In genomic region chr6:112337209-112337638, GRCh38 we compare ENCODE assay signal across 9 cellular contexts. TPM values are rescaled to one million over a fixed set of nuclear protein-coding genes. Genes with fewer than 3 reads are reported as not detected.
DNase-seq lines count a peak whose midpoint lies in the region; ATAC-seq and TF ChIP-seq lines count a peak whose summit lies in the region.
"Had no signal": no experiment of that assay in that cellular context is flagged by ENCODE, and none has a peak within 500 bp of the region (broad histone marks: within the 10 kb centered on the region; RNA-seq: fewer than 3 reads in every experiment).

No MANE protein-coding gene starts in this region.

- H3K4me3 ChIP-seq in RWPE2 (ENCODE audit: severe bottlenecking) (no peak overlapping the region), fibroblast of lung (replicated peaks in 1 of 4; ENCODE audit: control extremely low read depth in 1 of 4, insufficient read depth in 1 of 4, low read depth in 3 of 4, low read length in 4 of 4) (no peak overlapping the region)

- TF ChIP-seq CTCF in RWPE2 (IDR thresholded peaks at IDR 0.05; ENCODE audit: poor library complexity, severe bottlenecking), result peak; percentile 84
- TF ChIP-seq CTCF in fibroblast of lung (conservative IDR thresholded peaks at IDR 0.05 in 1 of 2, IDR thresholded peaks at IDR 0.05 in 1 of 2; ENCODE audit: low read depth in 1 of 2, low read length in 2 of 2), result peak; percentile 79 to 90

- peaks cover 4% of the 10 kb centered on the region for H3K4me1 ChIP-seq in RWPE2 (ENCODE audit: insufficient read depth, poor library complexity, severe bottlenecking)
- no peaks in the 10 kb centered on the region for H3K4me1 ChIP-seq in fibroblast of lung (ENCODE audit: control insufficient read depth, extremely low read depth, insufficient read depth, low read length)

- H3K36me3 ChIP-seq in RWPE2 (ENCODE audit: low read depth), result no peaks in the 10 kb centered on the region
- H3K36me3 ChIP-seq in fibroblast of lung (ENCODE audit: control insufficient read depth, insufficient read depth, low read length), result no peaks in the 10 kb centered on the region

- no peaks in the 10 kb centered on the region for H3K27me3 ChIP-seq in RWPE2 (ENCODE audit: insufficient read depth, poor library complexity, severe bottlenecking)
- H3K27me3 ChIP-seq in fibroblast of lung (ENCODE audit: control insufficient read depth, insufficient read depth, low read length), result no peaks in the 10 kb centered on the region

- H3K27ac ChIP-seq in RWPE2 (ENCODE audit: poor library complexity, severe bottlenecking) (no peak overlapping the region), fibroblast of lung (ENCODE audit: insufficient read depth, low read length) (no peak overlapping the region)

- no peak overlapping the region for H3K4me2 ChIP-seq in fibroblast of lung (ENCODE audit: extremely low read depth, insufficient read depth, low read length)

- H3K9ac ChIP-seq in fibroblast of lung (ENCODE audit: insufficient read depth, low read length), result no peak overlapping the region

- peak; percentile 81 for DNase-seq in D341Med (ENCODE audit: low spot score)
- DNase-seq in LoVo (ENCODE audit: low spot score), result peak; percentile 9
- no peak for DNase-seq in RWPE2 (ENCODE audit: low spot score)
- peak; percentile 84 to 86 for DNase-seq in fibroblast of lung (ENCODE audit: low read depth in 2 of 2)
- peak in 53 of 56 donors; percentile 1 to 82 (median 52) for DNase-seq in nucleus accumbens (lab: John Stamatoyannopoulos, UW)

- H3K79me2 ChIP-seq in fibroblast of lung (ENCODE audit: control insufficient read depth, insufficient read depth, low read length), result no peaks in the 10 kb centered on the region

- H2AFZ ChIP-seq in fibroblast of lung (ENCODE audit: low read length), result no peak overlapping the region

- ATAC-seq in RWPE2 (ENCODE audit: low read depth), result peak; percentile 94
- no peak for ATAC-seq in GM18498 (IDR thresholded peaks at IDR 0.05; ENCODE audit: unreplicated experiment)
- ATAC-seq in GM19452 (IDR thresholded peaks at IDR 0.05; ENCODE audit: unreplicated experiment), result no peak
- ATAC-seq in HG02798 (IDR thresholded peaks at IDR 0.05; ENCODE audit: poor library complexity, unreplicated experiment), result no peak

- H3K9me3 ChIP-seq in RWPE2 (ENCODE audit: severe bottlenecking), result no peaks in the 10 kb centered on the region
- no peaks in the 10 kb centered on the region for H3K9me3 ChIP-seq in fibroblast of lung (ENCODE audit: control insufficient read depth, insufficient read depth, low read depth, low read length)

- H4K20me1 ChIP-seq in fibroblast of lung (ENCODE audit: control insufficient read depth, extremely low read depth, insufficient read depth, low read length), result no peaks in the 10 kb centered on the region

RNA-seq across cellular contexts. Expression of gene RFPL4B, which starts 9.9 kb away (rescaled TPM):
- total RNA-seq in fibroblast of lung, result not detected in 2 replicates
- not detected in 2 replicates for polyA plus RNA-seq in fibroblast of lung
- polyA plus RNA-seq in fibroblast of lung (2012), result not detected in 2 replicates
- polyA minus RNA-seq in fibroblast of lung (ENCODE audit: low replicate concordance), result not detected in 2 replicates
- total RNA-seq: mesothelial cell of epicardium had no signal
